8 cellular contexts compared by ENCODE assay signal in genomic region chr4:183444149-183444952, GRCh38.
A peak's percentile ranks its signal among the peaks of the same experiment; 100 is the strongest.
DNase-seq lines count a peak whose midpoint lies in the region; ATAC-seq and TF ChIP-seq lines count a peak whose summit lies in the region.

TSS of gene CDKN2AIP (plus strand) at chr4:183444636. CDS start at chr4:183444798, 162 bp downstream.

- H3K4me3 ChIP-seq in BLaER1 treated with 17β-estradiol and CSF1 and Interleukin-3, amounts not matched to agents 10 nM and 100 nM: peak within 1 kb of the TSS; percentile 81 to 99 (median 90)
- peak within 1 kb of the TSS; percentile 93 for H3K4me3 ChIP-seq in choroid plexus epithelial cell (ENCODE audit: low read depth, low read length)

- H3K27me3 ChIP-seq in BLaER1 treated with 17β-estradiol and CSF1 and Interleukin-3, amounts not matched to agents 10 nM and 100 nM: no peaks in the 10 kb centered on the region

- DNase-seq in NCI-H524 treated with DMSO at 0.1 percent for 48 hours (lab: John Stamatoyannopoulos, UW): peak; percentile 56
- peak; percentile 90 to 92 for DNase-seq in activated CD4-positive, alpha-beta T cell treated with anti-CD3 and anti-CD28 coated beads for 4 hours
- peak; percentile 93 for DNase-seq in choroid plexus epithelial cell (ENCODE audit: low read depth)
- DNase-seq in kidney tubule cell (ENCODE audit: low spot score): peak; percentile 97
- DNase-seq in stimulated activated CD4-positive, alpha-beta T cell treated with anti-CD3 and anti-CD28 coated beads, Interleukin-1b, Interleukin-23, amount 100 ng/mL, for 24 hours (ENCODE audit: low read depth in 4 of 4, low spot score in 1 of 4): peak; percentile 74 to 91 (median 89)

- peak within 1 kb of the TSS; percentile 81 to 94 (median 86) for H3K4me2 ChIP-seq in BLaER1 treated with 17β-estradiol and CSF1 and Interleukin-3, amounts not matched to agents 10 nM and 100 nM

- H3K4me1 ChIP-seq in BLaER1 treated with 17β-estradiol and CSF1 and Interleukin-3, amounts not matched to agents 10 nM and 100 nM: peaks cover 31 to 51% (median 49%) of the 10 kb centered on the region in 10 experiments

- peaks cover 35 to 39% (median 37%) of the 10 kb centered on the region in 11 experiments for H3K36me3 ChIP-seq in BLaER1 treated with 17β-estradiol and CSF1 and Interleukin-3, amounts not matched to agents 10 nM and 100 nM

- ATAC-seq in GM19324 (IDR thresholded peaks at IDR 0.05; ENCODE audit: low FRiP score, unreplicated experiment) (peak; percentile 92), HG03460 (IDR thresholded peaks at IDR 0.05; ENCODE audit: unreplicated experiment) (peak; percentile 83)

- peak within 1 kb of the TSS; percentile 94 to 99 (median 96) for H3K9ac ChIP-seq in BLaER1 treated with 17β-estradiol and CSF1 and Interleukin-3, amounts not matched to agents 10 nM and 100 nM

- no peaks in the 10 kb centered on the region for H3K9me3 ChIP-seq in BLaER1 treated with 17β-estradiol and CSF1 and Interleukin-3, amounts not matched to agents 10 nM and 100 nM (replicated peaks in 1 of 11)

- H4K20me1 ChIP-seq in BLaER1 treated with 17β-estradiol and CSF1 and Interleukin-3, amounts not matched to agents 10 nM and 100 nM: peaks cover 0 to 44% (median 37%) of the 10 kb centered on the region in 11 experiments; a peak in 15 of 22 replicates

- TF ChIP-seq CTCF in choroid plexus epithelial cell (conservative IDR thresholded peaks at IDR 0.05; ENCODE audit: low read depth, low read length): peak; percentile 17

- H3K27ac ChIP-seq in BLaER1 treated with 17β-estradiol and CSF1 and Interleukin-3, amounts not matched to agents 10 nM and 100 nM: peak within 1 kb of the TSS; percentile 96 to 99 (median 98)

Comparison
In these comparisons a context has a peak if more than half of its experiments do, and no peak if none do; other contexts are left out.
1. Peak in every context shown above with its lines: DNase-seq, ATAC-seq, H3K4me3 ChIP-seq and H3K27ac ChIP-seq.